ENCODE assay signal across 1 cellular context in the genomic region with DNA sequence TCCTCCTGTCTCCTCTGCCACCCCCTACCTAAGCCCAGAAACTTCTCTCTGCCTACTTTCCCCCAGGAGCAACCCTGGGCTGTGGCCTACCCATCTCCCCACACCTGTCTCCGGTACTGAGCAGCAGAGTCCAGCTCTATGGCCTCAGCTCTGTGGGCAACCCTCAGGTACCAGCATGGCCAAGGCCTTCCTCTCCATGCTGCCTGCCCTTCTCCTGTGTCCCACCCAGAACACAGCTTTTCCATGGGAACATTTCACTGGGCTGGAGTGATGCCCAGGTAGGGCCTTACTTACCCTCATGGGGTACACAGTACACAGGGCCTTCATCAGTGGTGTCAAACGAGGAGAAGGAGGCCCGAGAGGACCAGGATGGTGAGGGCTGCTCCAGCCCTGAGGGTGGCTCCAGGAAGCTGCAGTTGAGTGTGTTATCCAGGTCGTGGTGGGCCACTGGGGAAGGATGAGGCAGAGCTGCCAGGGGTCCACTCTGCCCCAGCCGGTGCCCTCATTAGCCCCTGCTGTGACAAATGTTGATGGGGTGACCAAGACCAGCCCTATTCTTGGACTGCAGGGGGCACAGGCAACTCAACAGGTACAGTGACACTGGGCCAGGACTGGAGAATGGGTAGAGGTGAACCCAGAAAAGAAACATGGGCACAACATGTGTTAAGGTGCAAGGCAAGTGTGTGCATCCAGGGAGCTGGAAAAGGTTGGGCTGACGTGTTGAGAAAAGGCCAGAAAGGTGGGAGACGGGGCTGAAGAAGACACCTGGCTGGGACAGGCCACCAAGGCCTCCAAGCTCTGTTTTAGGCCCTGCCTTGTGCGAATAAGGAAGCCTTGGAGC.
TF ChIP-seq lines count a peak whose summit lies in the region.

No MANE protein-coding gene starts in this region.

TF ChIP-seq in HEK293, 187 proteins besides CTCF, POLR2A, EP300 and RAD21 (continued from another document):
- TF ChIP-seq, protein P1, sequence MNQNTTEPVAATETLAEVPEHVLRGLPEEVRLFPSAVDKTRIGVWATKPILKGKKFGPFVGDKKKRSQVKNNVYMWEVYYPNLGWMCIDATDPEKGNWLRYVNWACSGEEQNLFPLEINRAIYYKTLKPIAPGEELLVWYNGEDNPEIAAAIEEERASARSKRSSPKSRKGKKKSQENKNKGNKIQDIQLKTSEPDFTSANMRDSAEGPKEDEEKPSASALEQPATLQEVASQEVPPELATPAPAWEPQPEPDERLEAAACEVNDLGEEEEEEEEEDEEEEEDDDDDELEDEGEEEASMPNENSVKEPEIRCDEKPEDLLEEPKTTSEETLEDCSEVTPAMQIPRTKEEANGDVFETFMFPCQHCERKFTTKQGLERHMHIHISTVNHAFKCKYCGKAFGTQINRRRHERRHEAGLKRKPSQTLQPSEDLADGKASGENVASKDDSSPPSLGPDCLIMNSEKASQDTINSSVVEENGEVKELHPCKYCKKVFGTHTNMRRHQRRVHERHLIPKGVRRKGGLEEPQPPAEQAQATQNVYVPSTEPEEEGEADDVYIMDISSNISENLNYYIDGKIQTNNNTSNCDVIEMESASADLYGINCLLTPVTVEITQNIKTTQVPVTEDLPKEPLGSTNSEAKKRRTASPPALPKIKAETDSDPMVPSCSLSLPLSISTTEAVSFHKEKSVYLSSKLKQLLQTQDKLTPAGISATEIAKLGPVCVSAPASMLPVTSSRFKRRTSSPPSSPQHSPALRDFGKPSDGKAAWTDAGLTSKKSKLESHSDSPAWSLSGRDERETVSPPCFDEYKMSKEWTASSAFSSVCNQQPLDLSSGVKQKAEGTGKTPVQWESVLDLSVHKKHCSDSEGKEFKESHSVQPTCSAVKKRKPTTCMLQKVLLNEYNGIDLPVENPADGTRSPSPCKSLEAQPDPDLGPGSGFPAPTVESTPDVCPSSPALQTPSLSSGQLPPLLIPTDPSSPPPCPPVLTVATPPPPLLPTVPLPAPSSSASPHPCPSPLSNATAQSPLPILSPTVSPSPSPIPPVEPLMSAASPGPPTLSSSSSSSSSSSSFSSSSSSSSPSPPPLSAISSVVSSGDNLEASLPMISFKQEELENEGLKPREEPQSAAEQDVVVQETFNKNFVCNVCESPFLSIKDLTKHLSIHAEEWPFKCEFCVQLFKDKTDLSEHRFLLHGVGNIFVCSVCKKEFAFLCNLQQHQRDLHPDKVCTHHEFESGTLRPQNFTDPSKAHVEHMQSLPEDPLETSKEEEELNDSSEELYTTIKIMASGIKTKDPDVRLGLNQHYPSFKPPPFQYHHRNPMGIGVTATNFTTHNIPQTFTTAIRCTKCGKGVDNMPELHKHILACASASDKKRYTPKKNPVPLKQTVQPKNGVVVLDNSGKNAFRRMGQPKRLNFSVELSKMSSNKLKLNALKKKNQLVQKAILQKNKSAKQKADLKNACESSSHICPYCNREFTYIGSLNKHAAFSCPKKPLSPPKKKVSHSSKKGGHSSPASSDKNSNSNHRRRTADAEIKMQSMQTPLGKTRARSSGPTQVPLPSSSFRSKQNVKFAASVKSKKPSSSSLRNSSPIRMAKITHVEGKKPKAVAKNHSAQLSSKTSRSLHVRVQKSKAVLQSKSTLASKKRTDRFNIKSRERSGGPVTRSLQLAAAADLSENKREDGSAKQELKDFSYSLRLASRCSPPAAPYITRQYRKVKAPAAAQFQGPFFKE (tag by site-specific recombination; IDR thresholded peaks at IDR 0.05; ENCODE audit: borderline replicate concordance) = no peak
- TF ChIP-seq ZNF596 (tag by site-specific recombination; IDR thresholded peaks at IDR 0.05) (no peak), SCRT2 (tag by site-specific recombination; IDR thresholded peaks at IDR 0.05) (peak; percentile 63; the same call in 1 of the 2 replicates), ZBTB21 (tag by site-specific recombination; IDR thresholded peaks at IDR 0.05) (no peak), SETDB1 (IDR thresholded peaks at IDR 0.05; ENCODE audit: insufficient read length, low read length) (no peak), SCRT1 (tag by site-specific recombination; IDR thresholded peaks at IDR 0.05; ENCODE audit: borderline replicate concordance) (no peak)
- TF ChIP-seq, protein P2, sequence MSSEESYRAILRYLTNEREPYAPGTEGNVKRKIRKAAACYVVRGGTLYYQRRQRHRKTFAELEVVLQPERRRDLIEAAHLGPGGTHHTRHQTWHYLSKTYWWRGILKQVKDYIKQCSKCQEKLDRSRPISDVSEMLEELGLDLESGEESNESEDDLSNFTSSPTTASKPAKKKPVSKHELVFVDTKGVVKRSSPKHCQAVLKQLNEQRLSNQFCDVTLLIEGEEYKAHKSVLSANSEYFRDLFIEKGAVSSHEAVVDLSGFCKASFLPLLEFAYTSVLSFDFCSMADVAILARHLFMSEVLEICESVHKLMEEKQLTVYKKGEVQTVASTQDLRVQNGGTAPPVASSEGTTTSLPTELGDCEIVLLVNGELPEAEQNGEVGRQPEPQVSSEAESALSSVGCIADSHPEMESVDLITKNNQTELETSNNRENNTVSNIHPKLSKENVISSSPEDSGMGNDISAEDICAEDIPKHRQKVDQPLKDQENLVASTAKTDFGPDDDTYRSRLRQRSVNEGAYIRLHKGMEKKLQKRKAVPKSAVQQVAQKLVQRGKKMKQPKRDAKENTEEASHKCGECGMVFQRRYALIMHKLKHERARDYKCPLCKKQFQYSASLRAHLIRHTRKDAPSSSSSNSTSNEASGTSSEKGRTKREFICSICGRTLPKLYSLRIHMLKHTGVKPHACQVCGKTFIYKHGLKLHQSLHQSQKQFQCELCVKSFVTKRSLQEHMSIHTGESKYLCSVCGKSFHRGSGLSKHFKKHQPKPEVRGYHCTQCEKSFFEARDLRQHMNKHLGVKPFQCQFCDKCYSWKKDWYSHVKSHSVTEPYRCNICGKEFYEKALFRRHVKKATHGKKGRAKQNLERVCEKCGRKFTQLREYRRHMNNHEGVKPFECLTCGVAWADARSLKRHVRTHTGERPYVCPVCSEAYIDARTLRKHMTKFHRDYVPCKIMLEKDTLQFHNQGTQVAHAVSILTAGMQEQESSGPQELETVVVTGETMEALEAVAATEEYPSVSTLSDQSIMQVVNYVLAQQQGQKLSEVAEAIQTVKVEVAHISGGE (tag by site-specific recombination; conservative IDR thresholded peaks at IDR 0.05; ENCODE audit: low read depth) = no peak
